In genomic region chr3:184472723-184473419, GRCh38 we compare ENCODE assay signal across 11 cellular contexts.
DNase-seq lines count a peak whose midpoint lies in the region; ATAC-seq and TF ChIP-seq lines count a peak whose summit lies in the region.
"Had no signal": no experiment of that assay in that cellular context is flagged by ENCODE, and none has a peak within 500 bp of the region (broad histone marks: within the 10 kb centered on the region; RNA-seq: fewer than 3 reads in every experiment).

No MANE protein-coding gene starts in this region.

- H3F3A ChIP-seq in MM.1S (ENCODE audit: insufficient read depth, low read length): no peaks in the 10 kb centered on the region

- H3K4me3 ChIP-seq in MM.1S (ENCODE audit: low read length) (no peak overlapping the region), mucosa of rectum (ENCODE audit: low read length in 2 of 2) (no peak overlapping the region), MG63 (no peak overlapping the region)

- H3K36me3 ChIP-seq in MM.1S (replicated peaks; ENCODE audit: insufficient read depth, low read length) (no peaks in the 10 kb centered on the region), mucosa of rectum (ENCODE audit: control insufficient read depth in 2 of 2, insufficient read depth in 2 of 2, low read length in 2 of 2) (no peaks in the 10 kb centered on the region), MG63 (no peaks in the 10 kb centered on the region)

- intact Hi-C loops in CD4-positive, alpha-beta T cell (cut with DNase I, micrococcal nuclease): no loop called here

- H3K9me2 ChIP-seq in MM.1S (replicated peaks; ENCODE audit: insufficient read depth, low read length): no peaks in the 10 kb centered on the region

- peaks cover 9% of the 10 kb centered on the region for H3K4me1 ChIP-seq in MM.1S (ENCODE audit: low read length)
- H3K4me1 ChIP-seq in mucosa of rectum (ENCODE audit: control insufficient read depth in 2 of 2, insufficient read depth in 2 of 2, low read length in 2 of 2): no peaks in the 10 kb centered on the region

- CTCF ChIA-PET in CD4-positive, alpha-beta T cell (lab: Charles Lee): no interaction called here

- no peaks in the 10 kb centered on the region for H3K79me2 ChIP-seq in MM.1S (ENCODE audit: low read length)

- H3K27ac ChIP-seq in CD4-positive, alpha-beta T cell (ENCODE audit: low read depth, low read length): no peak overlapping the region
- peak overlapping the region; percentile 62; the same call in 1 of the 2 replicates for H3K27ac ChIP-seq in MM.1S (ENCODE audit: low read length)
- H3K27ac ChIP-seq in mucosa of rectum (ENCODE audit: low read depth in 2 of 2, low read length in 2 of 2): peak overlapping the region; percentile 22 to 43

- no peaks in the 10 kb centered on the region for H4K20me1 ChIP-seq in MM.1S (ENCODE audit: insufficient read depth, low read length)

- peaks cover 23% of the 10 kb centered on the region for H3K4me1 Mint-ChIP-seq in CD4-positive, alpha-beta T cell (ENCODE audit: low read depth)
- H3K4me1 Mint-ChIP-seq in endothelial cell (ENCODE audit: unreplicated experiment): peaks cover 26% of the 10 kb centered on the region
- H3K4me1 Mint-ChIP-seq in activated T-cell treated with anti-CD3 and anti-CD28 coated beads, Interleukin-2, amount 50 U/mL, for 72 hours (ENCODE audit: low read depth): peaks cover 30% of the 10 kb centered on the region

- H3K27me3 Mint-ChIP-seq in CD4-positive, alpha-beta T cell: peaks cover 33% of the 10 kb centered on the region
- H3K27me3 Mint-ChIP-seq in endothelial cell (ENCODE audit: unreplicated experiment): peaks cover 1% of the 10 kb centered on the region
- H3K27me3 Mint-ChIP-seq in activated T-cell treated with anti-CD3 and anti-CD28 coated beads, Interleukin-2, amount 50 U/mL, for 72 hours (ENCODE audit: low read depth): peaks cover 22% of the 10 kb centered on the region

- POLR2A ChIA-PET in CD4-positive, alpha-beta T cell (lab: Charles Lee): interaction anchor here (0.7 to 1.2 kb wide), 2 partner anchors 42 to 92 kb away, joined by 3 read pairs; no protein-coding TSS in a partner anchor

- DNase-seq in CD4-positive, alpha-beta T cell: peak in 1 of 10 experiments; percentile 12
- DNase-seq in MM.1S: peak; percentile 85
- peak; percentile 68 for DNase-seq in endothelial cell (ENCODE audit: low spot score)
- no peak for DNase-seq in activated T-cell treated with anti-CD3 and anti-CD28 coated beads, Interleukin-2, amount 50 U/mL, for 72 hours
- no peak for DNase-seq in SKM-1 (lab: John Stamatoyannopoulos, UW; ENCODE audit: unreplicated experiment)
- DNase-seq in MG63: no peak
- DNase-seq: amygdala, Caco-2, NCI-H226 had no signal

- ATAC-seq in CD4-positive, alpha-beta T cell (ENCODE audit: poor library complexity): peak; percentile 58
- ATAC-seq in activated T-cell treated with anti-CD3 and anti-CD28 coated beads, Interleukin-2, amount 50 U/mL, for 72 hours (replicated peaks in 1 of 2): no peak
- ATAC-seq in GM21360 (IDR thresholded peaks at IDR 0.05; ENCODE audit: unreplicated experiment): no peak

- H2AFZ ChIP-seq in MM.1S (ENCODE audit: low read length): peak overlapping the region; percentile 59

- no peak overlapping the region for H3K27ac Mint-ChIP-seq in CD4-positive, alpha-beta T cell
- peak overlapping the region; percentile 100 for H3K27ac Mint-ChIP-seq in endothelial cell (ENCODE audit: unreplicated experiment)
- H3K27ac Mint-ChIP-seq in activated T-cell treated with anti-CD3 and anti-CD28 coated beads, Interleukin-2, amount 50 U/mL, for 72 hours: no peak overlapping the region

- no peak for TF ChIP-seq CTCF in CD4-positive, alpha-beta T cell (IDR thresholded peaks at IDR 0.05)
- TF ChIP-seq CTCF in MM.1S (IDR thresholded peaks at IDR 0.05; ENCODE audit: low read length): no peak
- no peak for TF ChIP-seq CTCF in endothelial cell (IDR thresholded peaks at IDR 0.05; ENCODE audit: unreplicated experiment)

- H3K36me3 Mint-ChIP-seq in CD4-positive, alpha-beta T cell (ENCODE audit: low read depth): no peaks in the 10 kb centered on the region
- H3K36me3 Mint-ChIP-seq in endothelial cell (ENCODE audit: low read depth, unreplicated experiment): no peaks in the 10 kb centered on the region
- H3K36me3 Mint-ChIP-seq in activated T-cell treated with anti-CD3 and anti-CD28 coated beads, Interleukin-2, amount 50 U/mL, for 72 hours (ENCODE audit: insufficient read depth in 2 of 2): peaks cover 0 to 2% of the 10 kb centered on the region in 2 donors

- peak overlapping the region; percentile 46 for H3K4me3 Mint-ChIP-seq in CD4-positive, alpha-beta T cell
- H3K4me3 Mint-ChIP-seq in endothelial cell (ENCODE audit: unreplicated experiment): peak overlapping the region; percentile 45
- no peak overlapping the region for H3K4me3 Mint-ChIP-seq in activated T-cell treated with anti-CD3 and anti-CD28 coated beads, Interleukin-2, amount 50 U/mL, for 72 hours

- no peaks in the 10 kb centered on the region for H3K9me3 ChIP-seq in CD4-positive, alpha-beta T cell (ENCODE audit: control insufficient read depth, low read length)
- no peaks in the 10 kb centered on the region for H3K9me3 ChIP-seq in MM.1S (replicated peaks; ENCODE audit: insufficient read depth, low read length)
- no peaks in the 10 kb centered on the region for H3K9me3 ChIP-seq in mucosa of rectum (ENCODE audit: control insufficient read depth in 2 of 2, low read length in 2 of 2)
- H3K9me3 ChIP-seq in MG63: peaks cover 9% of the 10 kb centered on the region
- H3K9me3 ChIP-seq: Caco-2 had no signal

- H3K4me2 ChIP-seq in MM.1S (ENCODE audit: low read depth, low read length): peak overlapping the region; percentile 17; the same call in 1 of the 2 replicates

- no peaks in the 10 kb centered on the region for H3K27me3 ChIP-seq in CD4-positive, alpha-beta T cell (ENCODE audit: control insufficient read depth, insufficient read depth, low read length)
- H3K27me3 ChIP-seq in MM.1S (replicated peaks; ENCODE audit: insufficient read depth, low read length) (no peaks in the 10 kb centered on the region), mucosa of rectum (ENCODE audit: control insufficient read depth in 2 of 2, insufficient read depth in 2 of 2, low read length in 2 of 2) (peaks cover 2 to 8% of the 10 kb centered on the region in 2 donors), MG63 (peaks cover 43% of the 10 kb centered on the region)

- H3K9me3 Mint-ChIP-seq in CD4-positive, alpha-beta T cell: no peaks in the 10 kb centered on the region
- no peaks in the 10 kb centered on the region for H3K9me3 Mint-ChIP-seq in endothelial cell (ENCODE audit: unreplicated experiment)
- no peaks in the 10 kb centered on the region for H3K9me3 Mint-ChIP-seq in activated T-cell treated with anti-CD3 and anti-CD28 coated beads, Interleukin-2, amount 50 U/mL, for 72 hours

- 0 out of 2 replicates have a peak overlapping the region, but pooled peaks have one; percentile 12 for H3K9ac ChIP-seq in MM.1S (ENCODE audit: low read length)
- H3K9ac ChIP-seq in mucosa of rectum (ENCODE audit: low read depth in 1 of 2, low read length in 2 of 2): no peak overlapping the region

Comparison
In these comparisons a context has a peak if more than half of its experiments do, and no peak if none do; other contexts are left out.
1. DNase-seq: peak in MM.1S (single experiment) and endothelial cell (single experiment); none in activated T-cell treated with anti-CD3 and anti-CD28 coated beads, Interleukin-2, amount 50 U/mL, for 72 hours (0 of 2), SKM-1 (single experiment) and MG63 (single experiment).
2. H3K4me3 Mint-ChIP-seq: peak in CD4-positive, alpha-beta T cell (single experiment) and endothelial cell (single experiment); none in activated T-cell treated with anti-CD3 and anti-CD28 coated beads, Interleukin-2, amount 50 U/mL, for 72 hours (0 of 2).